Comparison of ENCODE assay signal across 18 cellular contexts in genomic region chr15:29669823-29670222, GRCh38.
DNase-seq lines count a peak whose midpoint lies in the region; ATAC-seq and TF ChIP-seq lines count a peak whose summit lies in the region.
"Had no signal": no experiment of that assay in that cellular context is flagged by ENCODE, and none has a peak within 500 bp of the region (broad histone marks: within the 10 kb centered on the region; RNA-seq: fewer than 3 reads in every experiment).

No MANE protein-coding gene starts in this region.

- TF ChIP-seq RAD21 in SK-N-SH (IDR thresholded peaks at IDR 0.05; ENCODE audit: low read length) = no peak

- H3K4me2 ChIP-seq in GM23248 (ENCODE audit: unreplicated experiment) (no peak overlapping the region), SK-N-SH (no peak overlapping the region), skeletal muscle satellite cell (ENCODE audit: low read length) (peak overlapping the region; percentile 41)

- CTCF ChIA-PET in SK-N-SH (lab: Yijun Ruan, JAX) = no interaction called here

- H3F3A ChIP-seq in GM23248 (ENCODE audit: insufficient read depth) (peaks cover 27% of the 10 kb centered on the region), SK-N-SH (replicated peaks; ENCODE audit: insufficient read depth) (peaks cover 31% of the 10 kb centered on the region)

- WGBS in GM23248 (ENCODE audit: low coverage in 1 of 2, low lambda C conversion rate in 2 of 2, missing lambda C conversion rate in 2 of 2), 2 experiments = 53 to 58% methylated on average over 9 of the region's 9 CpGs
- WGBS in SK-N-SH (ENCODE audit: low lambda C conversion rate) = 42% methylated on average over 9 of the region's 9 CpGs

- POLR2A ChIA-PET in SK-N-SH (lab: Yijun Ruan, JAX) = no interaction called here

- in situ Hi-C loops in GM23248 (cut with MboI) = no loop called here

- H3K27ac ChIP-seq in GM23248 (no peak overlapping the region), SK-N-SH (ENCODE audit: low read depth in 2 of 2, low read length in 1 of 2) (peak overlapping the region in 1 of 2 experiments; percentile 89; a peak in 2 of 4 replicates), foreskin keratinocyte (peak overlapping the region; percentile 15)
- H3K27ac ChIP-seq: C4-2B, ovary had no signal

- no peaks in the 10 kb centered on the region for H3K36me3 ChIP-seq in GM23248 (ENCODE audit: low read depth)
- H3K36me3 ChIP-seq in SK-N-SH (replicated peaks in 1 of 2; ENCODE audit: control insufficient read depth in 1 of 2, insufficient read depth in 2 of 2, low read length in 1 of 2) = no peaks in the 10 kb centered on the region
- no peaks in the 10 kb centered on the region for H3K36me3 ChIP-seq in skeletal muscle satellite cell (ENCODE audit: insufficient read depth, low read length)
- no peaks in the 10 kb centered on the region for H3K36me3 ChIP-seq in H7 (replicated peaks; ENCODE audit: control insufficient read depth, insufficient read depth, low read length)
- H3K36me3 ChIP-seq: ovary had no signal

- H2AFZ ChIP-seq in GM23248 (no peak overlapping the region), SK-N-SH (ENCODE audit: low read depth) (no peak overlapping the region)

- H3K9me3 ChIP-seq in GM23248 (ENCODE audit: low read depth) (no peaks in the 10 kb centered on the region), SK-N-SH (no peaks in the 10 kb centered on the region), skeletal muscle satellite cell (replicated peaks; ENCODE audit: low read length) (no peaks in the 10 kb centered on the region)
- H3K9me3 ChIP-seq: ovary had no signal

- DNase-seq in GM23248 (peak; percentile 54), SK-N-SH (no peak), foreskin keratinocyte (peak; percentile 55 to 68), H7 (no peak), hippocampal formation (lab: John Stamatoyannopoulos, UW) (no peak)
- DNase-seq in central memory CD4-positive, alpha-beta T cell = no peak
- no peak for DNase-seq in effector CD8-positive, alpha-beta T cell (lab: John Stamatoyannopoulos, UW)
- DNase-seq: activated B cell treated with CpG ODN at 0.5 μM for 24 hours; activated effector memory CD4-positive, alpha-beta T cell treated with Interleukin-2 at 50 U/mL for 16 hours; anterior cingulate cortex; effector CD4-positive, alpha-beta T cell; NCI-H1930; NCI-H524 treated with DMSO at 0.1 percent for 48 hours; ovary; stimulated activated naive B cell treated with anti-CD40 and anti-IgM and Interleukin-4, amounts not matched to agents 10 μg/mL and 1 μg/mL and 100 μg/mL, for 72 hours; T-helper 1 cell had no signal

- TF ChIP-seq CTCF in SK-N-SH (IDR thresholded peaks at IDR 0.05) (no peak), foreskin keratinocyte (conservative IDR thresholded peaks at IDR 0.05) (no peak)

- H3K4me3 ChIP-seq in GM23248 = no peak overlapping the region
- H3K4me3 ChIP-seq in SK-N-SH (ENCODE audit: low read depth in 2 of 2, low read length in 1 of 2) = no peak overlapping the region
- H3K4me3 ChIP-seq in skeletal muscle satellite cell (ENCODE audit: low read length) = no peak overlapping the region
- H3K4me3 ChIP-seq in H7 (ENCODE audit: insufficient read depth, low read depth, low read length) = no peak overlapping the region
- H3K4me3 ChIP-seq: ovary had no signal

- ATAC-seq in foreskin keratinocyte = peak; percentile 42
- ATAC-seq: stimulated activated naive B cell treated with anti-CD40 and anti-IgM and Interleukin-4, amounts not matched to agents 10 μg/mL and 1 μg/mL and 100 μg/mL, for 72 hours had no signal

- peak in 1 of 2 experiments; percentile 11; a peak in 1 of 4 replicates for TF ChIP-seq EP300 in SK-N-SH (IDR thresholded peaks at IDR 0.05; ENCODE audit: borderline replicate concordance in 1 of 2, low read depth in 1 of 2, low read length in 1 of 2)

- H3K9me2 ChIP-seq in GM23248 (ENCODE audit: insufficient read depth) = no peaks in the 10 kb centered on the region
- H3K9me2 ChIP-seq in SK-N-SH = no peaks in the 10 kb centered on the region

- no peaks in the 10 kb centered on the region for H3K79me2 ChIP-seq in GM23248 (ENCODE audit: insufficient read depth)
- no peaks in the 10 kb centered on the region for H3K79me2 ChIP-seq in SK-N-SH (ENCODE audit: insufficient read depth)

- no peak overlapping the region for H3K9ac ChIP-seq in GM23248
- no peak overlapping the region for H3K9ac ChIP-seq in SK-N-SH
- peak overlapping the region; percentile 56 for H3K9ac ChIP-seq in skeletal muscle satellite cell (ENCODE audit: low read depth, low read length)

- H3K27me3 ChIP-seq in GM23248 (replicated peaks; ENCODE audit: insufficient read depth) = peaks cover 6% of the 10 kb centered on the region; the same call in 1 of the 2 replicates
- no peaks in the 10 kb centered on the region for H3K27me3 ChIP-seq in SK-N-SH (ENCODE audit: insufficient read depth)
- H3K27me3 ChIP-seq in foreskin keratinocyte = no peaks in the 10 kb centered on the region
- peaks cover 7% of the 10 kb centered on the region for H3K27me3 ChIP-seq in skeletal muscle satellite cell (ENCODE audit: control insufficient read depth, insufficient read depth, low read length)
- no peaks in the 10 kb centered on the region for H3K27me3 ChIP-seq in H7 (ENCODE audit: control insufficient read depth, insufficient read depth, low read length)
- H3K27me3 ChIP-seq: ovary had no signal

- peaks cover 27% of the 10 kb centered on the region for H3K4me1 ChIP-seq in GM23248 (ENCODE audit: insufficient read depth)
- peaks cover 0 to 23% of the 10 kb centered on the region in 2 experiments; a peak in 2 of 4 replicates for H3K4me1 ChIP-seq in SK-N-SH (ENCODE audit: control insufficient read depth in 1 of 2, insufficient read depth in 2 of 2, low read depth in 1 of 2, low read length in 1 of 2)
- H3K4me1 ChIP-seq in foreskin keratinocyte = peaks cover 25% of the 10 kb centered on the region
- peaks cover 41% of the 10 kb centered on the region for H3K4me1 ChIP-seq in skeletal muscle satellite cell (ENCODE audit: control insufficient read depth, insufficient read depth, low read length)

- no peaks in the 10 kb centered on the region for H4K20me1 ChIP-seq in GM23248 (ENCODE audit: insufficient read depth)
- H4K20me1 ChIP-seq in SK-N-SH (ENCODE audit: insufficient read depth) = no peaks in the 10 kb centered on the region

TF ChIP-seq in SK-N-SH, 30 proteins besides CTCF, POLR2A, EP300 and RAD21 (continues in another document):
- TF ChIP-seq USF2 (IDR thresholded peaks at IDR 0.05; ENCODE audit: borderline replicate concordance, low read depth, low read length) (no peak), FOSL2 (IDR thresholded peaks at IDR 0.05; ENCODE audit: borderline replicate concordance, low read depth) (peak; percentile 62; the same call in 1 of the 2 replicates), IRF3 (IDR thresholded peaks at IDR 0.05; ENCODE audit: low read depth, low read length) (no peak), TEAD4 (IDR thresholded peaks at IDR 0.05; ENCODE audit: borderline replicate concordance, insufficient read depth) (no peak), GABPA (IDR thresholded peaks at IDR 0.05; ENCODE audit: low read depth) (no peak), GATA2 (CRISPR knock-in tag; IDR thresholded peaks at IDR 0.05) (no peak), SMC3 (IDR thresholded peaks at IDR 0.05; ENCODE audit: low read depth, low read length) (no peak), NRF1 (IDR thresholded peaks at IDR 0.05; ENCODE audit: low read depth, low read length) (no peak)
- TF ChIP-seq, protein P1, sequence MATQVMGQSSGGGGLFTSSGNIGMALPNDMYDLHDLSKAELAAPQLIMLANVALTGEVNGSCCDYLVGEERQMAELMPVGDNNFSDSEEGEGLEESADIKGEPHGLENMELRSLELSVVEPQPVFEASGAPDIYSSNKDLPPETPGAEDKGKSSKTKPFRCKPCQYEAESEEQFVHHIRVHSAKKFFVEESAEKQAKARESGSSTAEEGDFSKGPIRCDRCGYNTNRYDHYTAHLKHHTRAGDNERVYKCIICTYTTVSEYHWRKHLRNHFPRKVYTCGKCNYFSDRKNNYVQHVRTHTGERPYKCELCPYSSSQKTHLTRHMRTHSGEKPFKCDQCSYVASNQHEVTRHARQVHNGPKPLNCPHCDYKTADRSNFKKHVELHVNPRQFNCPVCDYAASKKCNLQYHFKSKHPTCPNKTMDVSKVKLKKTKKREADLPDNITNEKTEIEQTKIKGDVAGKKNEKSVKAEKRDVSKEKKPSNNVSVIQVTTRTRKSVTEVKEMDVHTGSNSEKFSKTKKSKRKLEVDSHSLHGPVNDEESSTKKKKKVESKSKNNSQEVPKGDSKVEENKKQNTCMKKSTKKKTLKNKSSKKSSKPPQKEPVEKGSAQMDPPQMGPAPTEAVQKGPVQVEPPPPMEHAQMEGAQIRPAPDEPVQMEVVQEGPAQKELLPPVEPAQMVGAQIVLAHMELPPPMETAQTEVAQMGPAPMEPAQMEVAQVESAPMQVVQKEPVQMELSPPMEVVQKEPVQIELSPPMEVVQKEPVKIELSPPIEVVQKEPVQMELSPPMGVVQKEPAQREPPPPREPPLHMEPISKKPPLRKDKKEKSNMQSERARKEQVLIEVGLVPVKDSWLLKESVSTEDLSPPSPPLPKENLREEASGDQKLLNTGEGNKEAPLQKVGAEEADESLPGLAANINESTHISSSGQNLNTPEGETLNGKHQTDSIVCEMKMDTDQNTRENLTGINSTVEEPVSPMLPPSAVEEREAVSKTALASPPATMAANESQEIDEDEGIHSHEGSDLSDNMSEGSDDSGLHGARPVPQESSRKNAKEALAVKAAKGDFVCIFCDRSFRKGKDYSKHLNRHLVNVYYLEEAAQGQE (IDR thresholded peaks at IDR 0.05; ENCODE audit: low read depth, low read length) = no peak

Comparison
In these comparisons a context has a peak if more than half of its experiments do, and no peak if none do; other contexts are left out.
1. DNase-seq: peak in GM23248 (single experiment) and foreskin keratinocyte (2 of 2); none in SK-N-SH (single experiment), H7 (single experiment), central memory CD4-positive, alpha-beta T cell (single experiment), effector CD8-positive, alpha-beta T cell (single experiment) and hippocampal formation (0 of 2).